Comparison of ENCODE assay signal across 1 cellular context in genomic region chr19:55165952-55166529, GRCh38.
TF ChIP-seq lines count a peak whose summit lies in the region.

No MANE protein-coding gene starts in this region.

TF ChIP-seq in HEK293, 187 proteins besides CTCF, POLR2A, EP300 and RAD21 (continued from another document and continues in another):
- peak; percentile 49 for TF ChIP-seq ZBTB11 (tag by site-specific recombination; conservative IDR thresholded peaks at IDR 0.05; ENCODE audit: low read depth)
- no peak for TF ChIP-seq PRDM4 (tag by site-specific recombination; IDR thresholded peaks at IDR 0.05)
- TF ChIP-seq SP3 (tag by site-specific recombination; IDR thresholded peaks at IDR 0.05) = peak; percentile 8
- TF ChIP-seq ZNF362 (tag by site-specific recombination; IDR thresholded peaks at IDR 0.05) = no peak
- TF ChIP-seq ZNF677 (tag by site-specific recombination; IDR thresholded peaks at IDR 0.05) = no peak
- TF ChIP-seq ZNF555 (tag by site-specific recombination; conservative IDR thresholded peaks at IDR 0.05) = no peak
- TF ChIP-seq SETDB1 (IDR thresholded peaks at IDR 0.05; ENCODE audit: insufficient read length, low read length) = no peak
- TF ChIP-seq IKZF3 (tag by site-specific recombination; IDR thresholded peaks at IDR 0.05) = peak; percentile 19; the same call in 1 of the 2 replicates
- no peak for TF ChIP-seq ZNF24 (tag by site-specific recombination; IDR thresholded peaks at IDR 0.05)
- peak; percentile 71; the same call in 1 of the 2 replicates for TF ChIP-seq ZBTB10 (tag by site-specific recombination; IDR thresholded peaks at IDR 0.05)
- peak; percentile 65; the same call in 1 of the 2 replicates for TF ChIP-seq ZSCAN30 (tag by site-specific recombination; IDR thresholded peaks at IDR 0.05)
- TF ChIP-seq ZNF76 (tag by site-specific recombination; IDR thresholded peaks at IDR 0.05; ENCODE audit: borderline replicate concordance, low read depth) = peak; percentile 96
- TF ChIP-seq ZNF335 (tag by site-specific recombination; conservative IDR thresholded peaks at IDR 0.05) = peak; percentile 99
- TF ChIP-seq ZNF513 (tag by site-specific recombination; IDR thresholded peaks at IDR 0.05) = no peak
- TF ChIP-seq ZNF501 (tag by site-specific recombination; IDR thresholded peaks at IDR 0.05) = peak; percentile 63; the same call in 1 of the 2 replicates
- TF ChIP-seq PATZ1 (tag by site-specific recombination; IDR thresholded peaks at IDR 0.05) = peak; percentile 64
- no peak for TF ChIP-seq ELK4 (IDR thresholded peaks at IDR 0.05; ENCODE audit: borderline replicate concordance, low read depth, low read length)
- TF ChIP-seq GLI4 (tag by site-specific recombination; IDR thresholded peaks at IDR 0.05) = 0 out of 2 replicates have a peak, but pooled peaks have one; percentile 58
- no peak for TF ChIP-seq PRDM2 (tag by site-specific recombination; IDR thresholded peaks at IDR 0.05; ENCODE audit: borderline replicate concordance)
- TF ChIP-seq ZNF146 (tag by site-specific recombination; IDR thresholded peaks at IDR 0.05) = no peak
- TF ChIP-seq ZNF18 (tag by site-specific recombination; IDR thresholded peaks at IDR 0.05) = no peak
- TF ChIP-seq PBX3 (CRISPR knock-in tag; IDR thresholded peaks at IDR 0.05) = peak; percentile 76
- peak; percentile 64 for TF ChIP-seq GLIS2 (tag by site-specific recombination; IDR thresholded peaks at IDR 0.05)
- TF ChIP-seq ZNF660 (tag by site-specific recombination; IDR thresholded peaks at IDR 0.05) = 0 out of 2 replicates have a peak, but pooled peaks have one; percentile 77
- no peak for TF ChIP-seq SCRT1 (tag by site-specific recombination; IDR thresholded peaks at IDR 0.05; ENCODE audit: borderline replicate concordance)
- peak; percentile 69; the same call in 1 of the 2 replicates for TF ChIP-seq BCL11B (tag by site-specific recombination; IDR thresholded peaks at IDR 0.05; ENCODE audit: low read depth)
- TF ChIP-seq ZNF600 (tag by site-specific recombination; IDR thresholded peaks at IDR 0.05) = peak; percentile 70; the same call in 1 of the 2 replicates
- no peak for TF ChIP-seq ZNF707 (tag by site-specific recombination; IDR thresholded peaks at IDR 0.05)
